21 cellular contexts compared by ENCODE assay signal in genomic region chr5:77423022-77423750, GRCh38.
DNase-seq lines count a peak whose midpoint lies in the region; ATAC-seq and TF ChIP-seq lines count a peak whose summit lies in the region.
"Had no signal": no experiment of that assay in that cellular context is flagged by ENCODE, and none has a peak within 500 bp of the region (broad histone marks: within the 10 kb centered on the region; RNA-seq: fewer than 3 reads in every experiment).

No MANE protein-coding gene starts in this region.

- H3K36me3 ChIP-seq in uterus (no peaks in the 10 kb centered on the region), endodermal cell (ENCODE audit: control insufficient read depth, insufficient read depth, low read length) (peaks cover 8% of the 10 kb centered on the region)
- H3K36me3 ChIP-seq: HAP-1, Peyer's patch had no signal

- POLR2A ChIA-PET in naive thymus-derived CD8-positive, alpha-beta T cell (lab: Charles Lee): no interaction called here

- H3K4me1 Mint-ChIP-seq in endodermal cell: peaks cover 6% of the 10 kb centered on the region
- H3K4me1 Mint-ChIP-seq in naive thymus-derived CD8-positive, alpha-beta T cell: no peaks in the 10 kb centered on the region
- H3K4me1 Mint-ChIP-seq: brain, T-cell had no signal

- H3K4me1 ChIP-seq in uterus: peaks cover 0 to 5% of the 10 kb centered on the region in 2 donors
- H3K4me1 ChIP-seq in endodermal cell (ENCODE audit: control insufficient read depth, insufficient read depth, low read length): no peaks in the 10 kb centered on the region
- H3K4me1 ChIP-seq: HAP-1, Peyer's patch had no signal

- H3K36me3 Mint-ChIP-seq in endodermal cell (ENCODE audit: low read depth): peaks cover 7% of the 10 kb centered on the region
- peaks cover 0 to 9% (median 8%) of the 10 kb centered on the region in 3 donors for H3K36me3 Mint-ChIP-seq in naive thymus-derived CD8-positive, alpha-beta T cell
- H3K36me3 Mint-ChIP-seq: natural killer cell treated with Interleukin-12 subunit alpha and Interleukin-12 subunit beta and Interleukin-15 and Interleukin-18, amount 100 ng/mL, for 72 hours had no signal

- intact Hi-C loops in uterus (cut with DNase I; ENCODE audit: low total_unique reads): no loop called here

- ATAC-seq in naive thymus-derived CD8-positive, alpha-beta T cell: no peak
- ATAC-seq: natural killer cell treated with Interleukin-12 subunit alpha and Interleukin-12 subunit beta and Interleukin-15 and Interleukin-18, amount 100 ng/mL, for 72 hours; T-cell had no signal

- no peak overlapping the region for H3K27ac Mint-ChIP-seq in endodermal cell
- no peak overlapping the region for H3K27ac Mint-ChIP-seq in naive thymus-derived CD8-positive, alpha-beta T cell
- H3K27ac Mint-ChIP-seq: activated CD4-positive, alpha-beta memory T cell treated with anti-CD3 and anti-CD28 coated beads, Interleukin-2, amount 10 ng/mL, durations not matched to agents 7 days and 5 days; activated naive CD8-positive, alpha-beta T cell treated with anti-CD3 and anti-CD28 coated beads for 36 hours; natural killer cell treated with Interleukin-12 subunit alpha and Interleukin-12 subunit beta and Interleukin-15 and Interleukin-18, amount 100 ng/mL, for 72 hours; T-cell had no signal

- H3K9ac ChIP-seq in endodermal cell (ENCODE audit: extremely low read depth, low read length, poor library complexity, severe bottlenecking): no peak overlapping the region

- TF ChIP-seq CTCF in uterus (IDR thresholded peaks at IDR 0.05) (no peak), endodermal cell (conservative IDR thresholded peaks at IDR 0.05) (no peak)

- H3K9me3 Mint-ChIP-seq in endodermal cell: no peaks in the 10 kb centered on the region
- H3K9me3 Mint-ChIP-seq in naive thymus-derived CD8-positive, alpha-beta T cell: peaks cover 0 to 2% (median 0%) of the 10 kb centered on the region in 9 donors
- H3K9me3 Mint-ChIP-seq: activated CD4-positive, alpha-beta memory T cell treated with anti-CD3 and anti-CD28 coated beads, Interleukin-2, amount 10 ng/mL, durations not matched to agents 7 days and 5 days; activated naive CD8-positive, alpha-beta T cell treated with anti-CD3 and anti-CD28 coated beads for 36 hours; natural killer cell treated with Interleukin-12 subunit alpha and Interleukin-12 subunit beta and Interleukin-15 and Interleukin-18, amount 100 ng/mL, for 72 hours; T-cell had no signal

- H3K27me3 ChIP-seq in uterus: no peaks in the 10 kb centered on the region
- no peaks in the 10 kb centered on the region for H3K27me3 ChIP-seq in endodermal cell (ENCODE audit: control insufficient read depth, insufficient read depth, low read length, poor library complexity, severe bottlenecking)
- H3K27me3 ChIP-seq: Peyer's patch, right atrium auricular region had no signal

- peak; percentile 55 for DNase-seq in ELR (ENCODE audit: low read depth)
- DNase-seq in NCI-H526 treated with DMSO at 0.1 percent for 48 hours (lab: John Stamatoyannopoulos, UW): peak; percentile 14
- DNase-seq in fibroblast of gingiva (ENCODE audit: low read depth): peak; percentile 34
- DNase-seq in uterus: no peak
- no peak for DNase-seq in endodermal cell
- DNase-seq in DMS114 treated with DMSO at 0.1 percent for 48 hours (lab: John Stamatoyannopoulos, UW; ENCODE audit: unreplicated experiment): no peak
- DNase-seq in naive thymus-derived CD8-positive, alpha-beta T cell: no peak
- DNase-seq: activated CD4-positive, alpha-beta memory T cell treated with anti-CD3 and anti-CD28 coated beads, Interleukin-2, amount 10 ng/mL, durations not matched to agents 7 days and 5 days; activated naive CD8-positive, alpha-beta T cell treated with anti-CD3 and anti-CD28 coated beads for 36 hours; KG1; MM.1S; NCI-H2029 treated with DMSO at 0.1 percent for 48 hours; NCI-H69; Peyer's patch; stimulated activated CD4-positive, alpha-beta T cell treated with anti-CD3 and anti-CD28 coated beads, Interleukin-4, amount 100 ng/mL, for 1 hour; T-cell; trophoblast cell had no signal

- H3K27me3 Mint-ChIP-seq in endodermal cell (ENCODE audit: insufficient read depth): no peaks in the 10 kb centered on the region
- peaks cover 0 to 1% (median 0%) of the 10 kb centered on the region in 5 donors for H3K27me3 Mint-ChIP-seq in naive thymus-derived CD8-positive, alpha-beta T cell
- H3K27me3 Mint-ChIP-seq: activated CD4-positive, alpha-beta memory T cell treated with anti-CD3 and anti-CD28 coated beads, Interleukin-2, amount 10 ng/mL, durations not matched to agents 7 days and 5 days; activated naive CD8-positive, alpha-beta T cell treated with anti-CD3 and anti-CD28 coated beads for 36 hours; brain; natural killer cell treated with Interleukin-12 subunit alpha and Interleukin-12 subunit beta and Interleukin-15 and Interleukin-18, amount 100 ng/mL, for 72 hours had no signal

- no peak overlapping the region for H3K4me3 Mint-ChIP-seq in endodermal cell
- H3K4me3 Mint-ChIP-seq in naive thymus-derived CD8-positive, alpha-beta T cell: no peak overlapping the region
- H3K4me3 Mint-ChIP-seq: activated CD4-positive, alpha-beta memory T cell treated with anti-CD3 and anti-CD28 coated beads, Interleukin-2, amount 10 ng/mL, durations not matched to agents 7 days and 5 days; activated naive CD8-positive, alpha-beta T cell treated with anti-CD3 and anti-CD28 coated beads for 36 hours; brain; natural killer cell treated with Interleukin-12 subunit alpha and Interleukin-12 subunit beta and Interleukin-15 and Interleukin-18, amount 100 ng/mL, for 72 hours; T-cell had no signal

- no peak overlapping the region for H3K4me3 ChIP-seq in uterus
- no peak overlapping the region for H3K4me3 ChIP-seq in endodermal cell (ENCODE audit: low read length)
- H3K4me3 ChIP-seq: HAP-1, Peyer's patch, right atrium auricular region had no signal

- H3K27ac ChIP-seq in uterus (peak overlapping the region; percentile 58 to 60), endodermal cell (ENCODE audit: low read depth, low read length) (no peak overlapping the region)
- H3K27ac ChIP-seq: Peyer's patch, right atrium auricular region had no signal

- WGBS in endodermal cell (ENCODE audit: insufficient coverage in 1 of 2, insufficient read length in 1 of 2), 2 experiments: 90% methylated on average over 2 of the region's 2 CpGs; no CpG with 5 or more reads in 1 of the 2 experiments

- TF ChIP-seq POLR2A in uterus (IDR thresholded peaks at IDR 0.05): no peak

- H3K9me3 ChIP-seq in uterus (no peaks in the 10 kb centered on the region), endodermal cell (ENCODE audit: control insufficient read depth, low read length) (peaks cover 5% of the 10 kb centered on the region)
- H3K9me3 ChIP-seq: HAP-1, Peyer's patch, right atrium auricular region had no signal

Comparison
In these comparisons a context has a peak if more than half of its experiments do, and no peak if none do; other contexts are left out.
1. DNase-seq: peak in ELR (single experiment), NCI-H526 treated with DMSO at 0.1 percent for 48 hours (single experiment) and fibroblast of gingiva (single experiment); none in uterus (0 of 2), endodermal cell (single experiment), DMS114 treated with DMSO at 0.1 percent for 48 hours (single experiment) and naive thymus-derived CD8-positive, alpha-beta T cell (0 of 10).